Comparison of ENCODE assay signal across 15 cellular contexts in genomic region chr14:49420201-49420600, GRCh38.
DNase-seq lines count a peak whose midpoint lies in the region; ATAC-seq and TF ChIP-seq lines count a peak whose summit lies in the region.
"Had no signal": no experiment of that assay in that cellular context is flagged by ENCODE, and none has a peak within 500 bp of the region (broad histone marks: within the 10 kb centered on the region; RNA-seq: fewer than 3 reads in every experiment).

No MANE protein-coding gene starts in this region.

- H3K27me3 Mint-ChIP-seq in activated CD4-positive, alpha-beta T cell treated with anti-CD3 and anti-CD28 coated beads, Interleukin-2, amount 10 ng/mL, durations not matched to agents 24 days and 14 days, result peaks cover 4% of the 10 kb centered on the region

- no peaks in the 10 kb centered on the region for H3K4me1 Mint-ChIP-seq in activated CD4-positive, alpha-beta T cell treated with anti-CD3 and anti-CD28 coated beads, Interleukin-2, amount 10 ng/mL, durations not matched to agents 24 days and 14 days
- H3K4me1 Mint-ChIP-seq: naive B cell had no signal

- no peak for DNase-seq in activated CD4-positive, alpha-beta T cell treated with anti-CD3 and anti-CD28 coated beads, Interleukin-2, amount 10 ng/mL, durations not matched to agents 24 days and 14 days
- no peak for DNase-seq in activated CD4-positive, alpha-beta T cell treated with anti-CD3 and anti-CD28 coated beads for 4 hours
- peak; percentile 14 to 23 for DNase-seq in stimulated activated CD4-positive, alpha-beta T cell treated with anti-CD3 and anti-CD28 coated beads, Interleukin-15, amount 100 ng/mL, for 48 hours (ENCODE audit: low read depth in 2 of 2)
- DNase-seq in GM20000 (ENCODE audit: low spot score) (no peak), NCI-H82 (lab: John Stamatoyannopoulos, UW) (no peak)
- DNase-seq: central memory CD4-positive, alpha-beta T cell; KBM-7; naive B cell; NCI-H1092; NCI-H2171; NK-92 treated with Interleukin-12 subunit alpha and Interleukin-12 subunit beta, amount 100 ng/mL, for 24 hours had no signal

- peak overlapping the region; percentile 47 for H3K27ac Mint-ChIP-seq in activated CD4-positive, alpha-beta T cell treated with anti-CD3 and anti-CD28 coated beads, Interleukin-2, amount 10 ng/mL, durations not matched to agents 24 days and 14 days
- H3K27ac Mint-ChIP-seq: naive B cell, progenitor cell of endocrine pancreas had no signal

- peak; percentile 65 for ATAC-seq in GM19351 (IDR thresholded peaks at IDR 0.05; ENCODE audit: unreplicated experiment)
- peak; percentile 60 for ATAC-seq in HG03159 (IDR thresholded peaks at IDR 0.05; ENCODE audit: unreplicated experiment)
- ATAC-seq in HG02571 (IDR thresholded peaks at IDR 0.05; ENCODE audit: unreplicated experiment), result no peak

- TF ChIP-seq CTCF in GM20000 (IDR thresholded peaks at IDR 0.05; ENCODE audit: extremely low read depth, missing control alignments), result no peak

- intact Hi-C loops in activated CD4-positive, alpha-beta T cell treated with anti-CD3 and anti-CD28 coated beads, Interleukin-2, amount 10 ng/mL, durations not matched to agents 24 days and 14 days (cut with micrococcal nuclease), result loop anchor here (1.0 kb wide), 1 partner anchor 15 kb away; no protein-coding TSS in a partner anchor

- H3K36me3 Mint-ChIP-seq in activated CD4-positive, alpha-beta T cell treated with anti-CD3 and anti-CD28 coated beads, Interleukin-2, amount 10 ng/mL, durations not matched to agents 24 days and 14 days (ENCODE audit: low read depth), result no peaks in the 10 kb centered on the region
- H3K36me3 Mint-ChIP-seq: naive B cell had no signal

- H3K4me3 Mint-ChIP-seq in activated CD4-positive, alpha-beta T cell treated with anti-CD3 and anti-CD28 coated beads, Interleukin-2, amount 10 ng/mL, durations not matched to agents 24 days and 14 days, result no peak overlapping the region
- H3K4me3 Mint-ChIP-seq: naive B cell had no signal

- H3K9me3 Mint-ChIP-seq in activated CD4-positive, alpha-beta T cell treated with anti-CD3 and anti-CD28 coated beads, Interleukin-2, amount 10 ng/mL, durations not matched to agents 24 days and 14 days, result no peaks in the 10 kb centered on the region
- H3K9me3 Mint-ChIP-seq: naive B cell had no signal

Comparison
In these comparisons a context has a peak if more than half of its experiments do, and no peak if none do; other contexts are left out.
1. DNase-seq: peak in stimulated activated CD4-positive, alpha-beta T cell treated with anti-CD3 and anti-CD28 coated beads, Interleukin-15, amount 100 ng/mL, for 48 hours (2 of 2); none in activated CD4-positive, alpha-beta T cell treated with anti-CD3 and anti-CD28 coated beads, Interleukin-2, amount 10 ng/mL, durations not matched to agents 24 days and 14 days (single experiment), activated CD4-positive, alpha-beta T cell treated with anti-CD3 and anti-CD28 coated beads for 4 hours (0 of 2), GM20000 (single experiment) and NCI-H82 (single experiment).